24 cellular contexts compared by ENCODE assay signal in the genomic region with DNA sequence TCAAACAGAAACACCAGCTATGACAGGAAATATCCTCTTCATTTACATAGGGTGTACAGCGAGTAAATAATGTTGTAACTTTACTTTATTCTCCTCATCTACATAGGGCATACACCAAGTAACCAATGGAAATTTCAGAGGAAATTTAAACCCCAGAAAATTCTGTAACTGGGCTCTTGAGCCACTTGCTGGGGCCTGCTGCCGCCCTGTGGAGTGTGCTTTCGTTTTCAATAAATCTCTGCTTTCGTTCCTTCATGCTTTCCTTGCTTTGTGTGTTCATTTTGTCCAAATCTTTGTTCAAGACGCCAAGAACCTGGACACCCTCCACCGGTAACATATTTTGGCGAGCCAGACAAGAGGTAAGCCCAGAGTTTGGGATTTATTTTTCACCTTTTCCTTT.
A peak's percentile ranks its signal among the peaks of the same experiment; 100 is the strongest.
DNase-seq lines count a peak whose midpoint lies in the region; ATAC-seq, FAIRE-seq and TF ChIP-seq lines count a peak whose summit lies in the region.
"Had no signal": no experiment of that assay in that cellular context is flagged by ENCODE, and none has a peak within 500 bp of the region (broad histone marks: within the 10 kb centered on the region; RNA-seq: fewer than 3 reads in every experiment).

No MANE protein-coding gene starts in this region.

- no TSS peak for BruUV-seq in HepG2 (replicated peaks; lab: Mats Ljungman, UMichigan)

- TF ChIP-seq POLR2A in HepG2 (IDR thresholded peaks at IDR 0.05; ENCODE audit: insufficient read depth in 1 of 2, low read depth in 2 of 2, low read length in 2 of 2) (no peak), right lobe of liver (IDR thresholded peaks at IDR 0.05) (no peak)

- TF ChIP-seq RAD21 in HepG2 (CRISPR knock-in tag; IDR thresholded peaks at IDR 0.05): no peak

- no peaks in the 10 kb centered on the region for H3K36me3 Mint-ChIP-seq in mesothelial cell of epicardium
- H3K36me3 Mint-ChIP-seq: CD14-positive monocyte, IgD-negative memory B cell had no signal

- H2AFZ ChIP-seq in HepG2 (ENCODE audit: low read length): no peak overlapping the region

- no peak overlapping the region for H3K4me3 Mint-ChIP-seq in mesothelial cell of epicardium
- H3K4me3 Mint-ChIP-seq: CD14-positive monocyte, IgD-negative memory B cell had no signal

- in situ Hi-C loops in HepG2 (cut with HindIII; ENCODE audit: extremely low pct_ligation_motif_present, low pct_unique_long_range_greater_than_20kb): no loop called here

- H3K27me3 Mint-ChIP-seq in mesothelial cell of epicardium (ENCODE audit: low read depth): no peaks in the 10 kb centered on the region
- H3K27me3 Mint-ChIP-seq: IgD-negative memory B cell had no signal

- H3K4me3 ChIP-seq in HepG2 (replicated peaks in 1 of 3; ENCODE audit: insufficient read depth in 1 of 3, low read depth in 2 of 3, low read length in 3 of 3) (no peak overlapping the region; a peak in 1 of 6 replicates), right lobe of liver (no peak overlapping the region), bronchial epithelial cell (ENCODE audit: low read depth, low read length) (no peak overlapping the region)
- H3K4me3 ChIP-seq: left ventricle myocardium inferior, right atrium auricular region had no signal

- no peaks in the 10 kb centered on the region for H3K9me3 ChIP-seq in HepG2 (ENCODE audit: low read length)
- no peaks in the 10 kb centered on the region for H3K9me3 ChIP-seq in right lobe of liver
- H3K9me3 ChIP-seq: right atrium auricular region had no signal

- H4K20me1 ChIP-seq in HepG2 (ENCODE audit: insufficient read depth, low read length): no peaks in the 10 kb centered on the region

- FAIRE-seq in HepG2 (lab: Jason Lieb, UNC): no peak
- FAIRE-seq in bronchial epithelial cell (lab: Jason Lieb, UNC): no peak
- FAIRE-seq: endothelial cell of umbilical vein had no signal

- CTCF ChIA-PET in HepG2 (lab: Yijun Ruan, JAX; ENCODE audit: low intra/inter-chr PET ratio, low total read pairs) (no interaction called here), RWPE1 (lab: Yijun Ruan, JAX) (no interaction called here)

- H3K27ac ChIP-seq in HepG2 (ENCODE audit: extremely low read length, insufficient read depth, low read length) (no peak overlapping the region), right lobe of liver (no peak overlapping the region), RWPE1 (no peak overlapping the region), caudate nucleus (ENCODE audit: low read depth, low read length) (no peak overlapping the region)
- H3K27ac ChIP-seq: brain microvascular endothelial cell, HL-60, left ventricle myocardium inferior, right atrium auricular region had no signal

- intact Hi-C loops in HepG2 (cut with micrococcal nuclease; ENCODE audit: unreplicated experiment): no loop called here
- intact Hi-C loops in right lobe of liver (cut with DNase I): no loop called here

- TF ChIP-seq CTCF in HepG2 (CRISPR knock-in tag; IDR thresholded peaks at IDR 0.05) (peak; percentile 14; the same call in 1 of the 2 replicates), right lobe of liver (IDR thresholded peaks at IDR 0.05) (no peak), RWPE1 (conservative IDR thresholded peaks at IDR 0.05; ENCODE audit: low read depth) (peak; percentile 11; the same call in 1 of the 2 replicates), bronchial epithelial cell (IDR thresholded peaks at IDR 0.05; ENCODE audit: insufficient read depth, low read length, severe bottlenecking) (peak; percentile 19), mesothelial cell of epicardium (IDR thresholded peaks at IDR 0.05; ENCODE audit: unreplicated experiment) (no peak)

- no peak overlapping the region for H3K9ac ChIP-seq in HepG2 (ENCODE audit: insufficient read depth, low read depth, low read length)

- WGBS in HepG2 (ENCODE audit: low lambda C conversion rate): 5% methylated on average over 7 of the region's 7 CpGs
- WGBS in right lobe of liver (ENCODE audit: insufficient coverage, low coverage, low lambda C conversion rate, missing lambda C conversion rate): 46% methylated on average over 7 of the region's 7 CpGs

- TF ChIP-seq EP300 in HepG2 (IDR thresholded peaks at IDR 0.05; ENCODE audit: low read depth in 2 of 2, low read length in 2 of 2) (no peak), HepG2 (CRISPR knock-in tag; IDR thresholded peaks at IDR 0.05; ENCODE audit: borderline replicate concordance) (no peak)

- no peaks in the 10 kb centered on the region for H3K79me2 ChIP-seq in HepG2 (ENCODE audit: insufficient read depth, low read length)

- DNase-seq in HepG2 (ENCODE audit: low spot score) (no peak), right lobe of liver (no peak), RWPE1 (ENCODE audit: low spot score) (no peak), bronchial epithelial cell (ENCODE audit: low read depth) (no peak), caudate nucleus (lab: John Stamatoyannopoulos, UW) (no peak), AG20443 (ENCODE audit: low spot score) (no peak), mesothelial cell of epicardium (ENCODE audit: low spot score in 2 of 2, unreplicated experiment in 2 of 2) (no peak), foreskin melanocyte (no peak)
- DNase-seq: activated CD4-positive, alpha-beta T cell treated with anti-CD3 and anti-CD28 coated beads, Interleukin-2, amount 50 U/mL, for 48 hours; activated effector memory CD4-positive, alpha-beta T cell treated with anti-CD3 and anti-CD28 coated beads, Interleukin-2, amount 50 U/mL, for 16 hours; brain microvascular endothelial cell; dermis blood vessel endothelial cell; GDM1; left ventricle myocardium inferior; NCI-H1694 treated with DMSO at 0.1 percent for 48 hours; NCI-H2227 treated with DMSO at 0.1 percent for 48 hours; Right ventricle myocardium superior; stimulated activated CD4-positive, alpha-beta T cell treated with anti-CD3 and anti-CD28 coated beads, Interleukin-15, amount 100 ng/mL, for 24 hours; T-helper 1 cell had no signal

- no peak overlapping the region for H3K27ac Mint-ChIP-seq in mesothelial cell of epicardium
- H3K27ac Mint-ChIP-seq: CD14-positive monocyte had no signal

- H3K27me3 ChIP-seq in HepG2 (ENCODE audit: control insufficient read depth in 1 of 2, insufficient read depth in 2 of 2, low read length in 2 of 2): no peaks in the 10 kb centered on the region
- H3K27me3 ChIP-seq in right lobe of liver: no peaks in the 10 kb centered on the region
- no peaks in the 10 kb centered on the region for H3K27me3 ChIP-seq in bronchial epithelial cell (ENCODE audit: control insufficient read depth, insufficient read depth, low read length)
- H3K27me3 ChIP-seq: brain microvascular endothelial cell, right atrium auricular region had no signal

- H3K4me1 Mint-ChIP-seq in mesothelial cell of epicardium: peaks cover 5% of the 10 kb centered on the region
- H3K4me1 Mint-ChIP-seq: CD14-positive monocyte, IgD-negative memory B cell had no signal

- H3K36me3 ChIP-seq in HepG2 (replicated peaks in 1 of 2; ENCODE audit: control insufficient read depth in 1 of 2, insufficient read depth in 2 of 2, low read length in 2 of 2) (no peaks in the 10 kb centered on the region), right lobe of liver (no peaks in the 10 kb centered on the region), bronchial epithelial cell (ENCODE audit: control insufficient read depth, insufficient read depth, low read length) (no peaks in the 10 kb centered on the region)
- H3K36me3 ChIP-seq: brain microvascular endothelial cell, left ventricle myocardium inferior, right atrium auricular region had no signal

- no peak overlapping the region for H3K4me2 ChIP-seq in HepG2 (ENCODE audit: low read depth, low read length)

- peaks cover 6% of the 10 kb centered on the region for H3K9me3 Mint-ChIP-seq in mesothelial cell of epicardium

- POLR2A ChIA-PET in HepG2 (lab: Yijun Ruan, JAX) (no interaction called here), RWPE1 (lab: Yijun Ruan, JAX; ENCODE audit: low non-redundant PET) (no interaction called here)

- no peaks in the 10 kb centered on the region for H3K4me1 ChIP-seq in HepG2 (ENCODE audit: insufficient read depth, low read length)
- no peaks in the 10 kb centered on the region for H3K4me1 ChIP-seq in right lobe of liver
- H3K4me1 ChIP-seq: left ventricle myocardium inferior, right atrium auricular region had no signal

- ATAC-seq in HepG2 (no peak; the same call in 2 of the 3 replicates), right lobe of liver (no peak)

TF ChIP-seq in HepG2, 621 proteins besides CTCF, POLR2A, EP300 and RAD21 (continues in another document):
- TF ChIP-seq ZNF430 (CRISPR knock-in tag; IDR thresholded peaks at IDR 0.05) (no peak), MIXL1 (CRISPR knock-in tag; IDR thresholded peaks at IDR 0.05) (no peak), GATA4 (IDR thresholded peaks at IDR 0.05; ENCODE audit: borderline replicate concordance, low read depth) (no peak), KDM2A (CRISPR knock-in tag; IDR thresholded peaks at IDR 0.05; ENCODE audit: borderline replicate concordance, low read depth) (no peak), ZBTB7A (CRISPR knock-in tag; IDR thresholded peaks at IDR 0.05) (no peak), HDAC1 (CRISPR knock-in tag; IDR thresholded peaks at IDR 0.05) (no peak), HDAC2 (CRISPR knock-in tag; IDR thresholded peaks at IDR 0.05) (no peak), ZEB1 (IDR thresholded peaks at IDR 0.05; ENCODE audit: insufficient replicate concordance, low read depth) (no peak), ZFP36 (IDR thresholded peaks at IDR 0.05; ENCODE audit: borderline replicate concordance, low read depth, low read length, partially characterized antibody) (no peak)
- TF ChIP-seq, protein P1, sequence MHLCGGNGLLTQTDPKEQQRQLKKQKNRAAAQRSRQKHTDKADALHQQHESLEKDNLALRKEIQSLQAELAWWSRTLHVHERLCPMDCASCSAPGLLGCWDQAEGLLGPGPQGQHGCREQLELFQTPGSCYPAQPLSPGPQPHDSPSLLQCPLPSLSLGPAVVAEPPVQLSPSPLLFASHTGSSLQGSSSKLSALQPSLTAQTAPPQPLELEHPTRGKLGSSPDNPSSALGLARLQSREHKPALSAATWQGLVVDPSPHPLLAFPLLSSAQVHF (CRISPR knock-in tag; IDR thresholded peaks at IDR 0.05): no peak
- TF ChIP-seq, protein P2, sequence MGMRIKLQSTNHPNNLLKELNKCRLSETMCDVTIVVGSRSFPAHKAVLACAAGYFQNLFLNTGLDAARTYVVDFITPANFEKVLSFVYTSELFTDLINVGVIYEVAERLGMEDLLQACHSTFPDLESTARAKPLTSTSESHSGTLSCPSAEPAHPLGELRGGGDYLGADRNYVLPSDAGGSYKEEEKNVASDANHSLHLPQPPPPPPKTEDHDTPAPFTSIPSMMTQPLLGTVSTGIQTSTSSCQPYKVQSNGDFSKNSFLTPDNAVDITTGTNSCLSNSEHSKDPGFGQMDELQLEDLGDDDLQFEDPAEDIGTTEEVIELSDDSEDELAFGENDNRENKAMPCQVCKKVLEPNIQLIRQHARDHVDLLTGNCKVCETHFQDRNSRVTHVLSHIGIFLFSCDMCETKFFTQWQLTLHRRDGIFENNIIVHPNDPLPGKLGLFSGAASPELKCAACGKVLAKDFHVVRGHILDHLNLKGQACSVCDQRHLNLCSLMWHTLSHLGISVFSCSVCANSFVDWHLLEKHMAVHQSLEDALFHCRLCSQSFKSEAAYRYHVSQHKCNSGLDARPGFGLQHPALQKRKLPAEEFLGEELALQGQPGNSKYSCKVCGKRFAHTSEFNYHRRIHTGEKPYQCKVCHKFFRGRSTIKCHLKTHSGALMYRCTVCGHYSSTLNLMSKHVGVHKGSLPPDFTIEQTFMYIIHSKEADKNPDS (CRISPR knock-in tag; IDR thresholded peaks at IDR 0.05): no peak

Comparison
In these comparisons a context has a peak if more than half of its experiments do, and no peak if none do; other contexts are left out.
1. CTCF ChIP-seq: peak in HepG2 (single experiment), RWPE1 (single experiment) and bronchial epithelial cell (single experiment); none in right lobe of liver (0 of 4) and mesothelial cell of epicardium (single experiment).